8 cellular contexts compared by ENCODE assay signal in the genomic region with DNA sequence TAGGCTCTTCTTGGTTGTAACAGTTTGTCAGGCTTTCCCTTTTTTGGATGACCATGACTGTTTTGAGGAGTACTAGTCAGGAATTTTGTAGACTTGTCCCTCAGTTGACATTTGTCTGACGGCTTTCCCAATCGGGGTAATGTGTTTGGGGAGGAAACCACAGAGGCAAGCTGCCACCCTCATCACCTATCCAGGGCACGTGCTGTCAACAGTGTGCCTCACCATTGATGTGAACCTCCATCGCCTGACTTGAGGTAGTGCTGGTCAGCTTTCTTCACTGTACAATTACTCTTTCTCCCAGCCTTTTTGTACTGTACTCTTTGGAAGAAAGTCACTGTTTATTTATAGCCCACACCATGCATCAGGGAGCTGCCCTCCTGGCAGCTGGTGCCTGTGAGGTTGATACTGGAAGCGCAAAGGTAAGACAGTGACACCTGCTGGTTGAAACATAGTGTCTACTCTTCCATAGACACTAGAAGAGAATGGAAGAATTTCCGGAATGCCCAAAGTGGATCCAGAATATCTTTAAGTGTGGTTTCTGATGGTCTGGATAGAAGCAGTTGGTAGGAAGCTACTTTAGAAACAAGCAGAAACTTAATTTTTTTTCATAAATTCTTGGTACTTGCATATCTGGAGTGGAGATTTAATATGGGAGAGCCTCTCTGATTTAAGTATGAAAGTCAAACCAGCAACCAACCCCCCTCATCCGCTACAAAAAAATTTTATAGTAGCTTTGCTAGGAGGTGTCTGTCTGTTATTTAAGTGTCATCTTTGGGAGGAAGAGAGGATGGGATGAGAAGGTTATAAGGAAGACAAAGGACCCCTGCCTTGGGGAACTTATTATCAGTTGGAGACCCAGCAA.
DNase-seq lines count a peak whose midpoint lies in the region; ATAC-seq and TF ChIP-seq lines count a peak whose summit lies in the region.

No MANE protein-coding gene starts in this region.

- no peaks in the 10 kb centered on the region for H3K27me3 Mint-ChIP-seq in T-helper 17 cell

- H3K4me1 Mint-ChIP-seq in T-helper 17 cell = peaks cover 5% of the 10 kb centered on the region

- H3K27ac Mint-ChIP-seq in T-helper 17 cell = no peak overlapping the region

- H3K4me3 ChIP-seq in AG09309 (ENCODE audit: control insufficient read depth, low read depth, low read length) (no peak overlapping the region), GM12875 (ENCODE audit: low read depth, low read length) (no peak overlapping the region), colonic mucosa (no peak overlapping the region), lower lobe of right lung (no peak overlapping the region)

- peak; percentile 64 for DNase-seq in AG09309 (ENCODE audit: low read depth)
- DNase-seq in HK-2 (ENCODE audit: unreplicated experiment) = peak; percentile 13
- DNase-seq in NCI-H82 treated with DMSO at 0.1 percent for 48 hours (lab: John Stamatoyannopoulos, UW; ENCODE audit: unreplicated experiment) = peak; percentile 15
- peak; percentile 45 for DNase-seq in colonic mucosa
- DNase-seq in lower lobe of right lung = no peak
- DNase-seq in activated effector memory CD4-positive, alpha-beta T cell treated with Interleukin-2 at 50 U/mL for 16 hours = no peak
- no peak for DNase-seq in T-helper 17 cell

- H3K27ac ChIP-seq in colonic mucosa (no peak overlapping the region), lower lobe of right lung (no peak overlapping the region)

- H3K27me3 ChIP-seq in colonic mucosa (no peaks in the 10 kb centered on the region), lower lobe of right lung (ENCODE audit: low read depth) (no peaks in the 10 kb centered on the region)

- H3K9ac ChIP-seq in colonic mucosa (ENCODE audit: low read depth in 2 of 2, low read length in 2 of 2) = no peak overlapping the region

- H3K4me1 ChIP-seq in colonic mucosa = no peaks in the 10 kb centered on the region
- H3K4me1 ChIP-seq in lower lobe of right lung = peaks cover 23% of the 10 kb centered on the region

- ATAC-seq in lower lobe of right lung = peak; percentile 87 to 88
- ATAC-seq in T-helper 17 cell = no peak

- H3K36me3 Mint-ChIP-seq in T-helper 17 cell (ENCODE audit: low read depth) = peaks cover 3% of the 10 kb centered on the region

- intact Hi-C loops in colonic mucosa (cut with DNase I) = no loop called here
- intact Hi-C loops in lower lobe of right lung (cut with DNase I) = no loop called here

- H3K9me3 ChIP-seq in colonic mucosa (no peaks in the 10 kb centered on the region), lower lobe of right lung (no peaks in the 10 kb centered on the region), T-helper 17 cell (ENCODE audit: control insufficient read depth, low read length, poor library complexity, severe bottlenecking) (no peaks in the 10 kb centered on the region)

- no peak overlapping the region for H3K4me3 Mint-ChIP-seq in T-helper 17 cell

- H3K36me3 ChIP-seq in colonic mucosa (no peaks in the 10 kb centered on the region), lower lobe of right lung (peaks cover 26% of the 10 kb centered on the region)

- TF ChIP-seq CTCF in AG09309 (IDR thresholded peaks at IDR 0.05; ENCODE audit: control insufficient read depth, insufficient read depth, low read depth, low read length, missing control alignments) = peak; percentile 76
- TF ChIP-seq CTCF in GM12875 (IDR thresholded peaks at IDR 0.05; ENCODE audit: borderline replicate concordance, insufficient read depth, low read depth, low read length) = peak; percentile 65; the same call in 1 of the 2 replicates
- TF ChIP-seq CTCF in colonic mucosa (IDR thresholded peaks at IDR 0.05) = peak; percentile 52
- TF ChIP-seq CTCF in lower lobe of right lung (IDR thresholded peaks at IDR 0.05) = peak; percentile 72

Comparison
In these comparisons a context has a peak if more than half of its experiments do, and no peak if none do; other contexts are left out.
1. DNase-seq: peak in AG09309 (single experiment), HK-2 (single experiment), NCI-H82 treated with DMSO at 0.1 percent for 48 hours (single experiment) and colonic mucosa (single experiment); none in lower lobe of right lung (single experiment), activated effector memory CD4-positive, alpha-beta T cell treated with Interleukin-2 at 50 U/mL for 16 hours (single experiment) and T-helper 17 cell (0 of 3).
2. Peak in every context shown above with its lines, with median percentiles within 50 percentile points of each other: CTCF ChIP-seq.